In genomic region chr6:155014715-155015300, GRCh38 we compare ENCODE assay signal across 17 cellular contexts. TPM values are rescaled to one million over a fixed set of nuclear protein-coding genes. Genes with fewer than 3 reads are reported as not detected.
DNase-seq lines count a peak whose midpoint lies in the region; ATAC-seq and TF ChIP-seq lines count a peak whose summit lies in the region.
"Had no signal": no experiment of that assay in that cellular context is flagged by ENCODE, and none has a peak within 500 bp of the region (broad histone marks: within the 10 kb centered on the region; RNA-seq: fewer than 3 reads in every experiment).

No MANE protein-coding gene starts in this region.

- H3K4me3 ChIP-seq in fibroblast of pulmonary artery (replicated peaks; ENCODE audit: low read depth, low read length) (no peak overlapping the region), trophoblast cell (ENCODE audit: low read depth, low read length) (no peak overlapping the region)
- H3K4me3 ChIP-seq: gastrocnemius medialis, uterus had no signal

- H3K4me3 Mint-ChIP-seq in H9 = no peak overlapping the region
- H3K4me3 Mint-ChIP-seq in activated CD4-positive, alpha-beta T cell treated with anti-CD3 and anti-CD28 coated beads, Interleukin-2, amount 10 ng/mL, durations not matched to agents 24 days and 14 days = no peak overlapping the region
- H3K4me3 Mint-ChIP-seq: CD4-positive, alpha-beta T cell had no signal

- no peaks in the 10 kb centered on the region for H4K20me1 ChIP-seq in H9 (ENCODE audit: control insufficient read depth, insufficient read depth, insufficient read length)

- H4K12ac ChIP-seq in trophoblast cell (ENCODE audit: low read depth, low read length) = no peak overlapping the region

- H3K4me2 ChIP-seq in H9 (ENCODE audit: insufficient read depth, insufficient read length, low read length) = no peak overlapping the region
- peak overlapping the region; percentile 23 for H3K4me2 ChIP-seq in trophoblast cell (ENCODE audit: low read length)

- H3K27ac Mint-ChIP-seq in H9 = peak overlapping the region; percentile 16 to 91 (median 54); a peak in 6 of 7 replicates
- no peak overlapping the region for H3K27ac Mint-ChIP-seq in activated CD4-positive, alpha-beta T cell treated with anti-CD3 and anti-CD28 coated beads, Interleukin-2, amount 10 ng/mL, durations not matched to agents 24 days and 14 days
- H3K27ac Mint-ChIP-seq: CD4-positive, alpha-beta T cell had no signal

- H3K79me2 ChIP-seq in H9 (ENCODE audit: insufficient read depth, low read length) (no peaks in the 10 kb centered on the region), trophoblast cell (ENCODE audit: control insufficient read depth, insufficient read depth, low read length, poor library complexity) (no peaks in the 10 kb centered on the region)

- H3K9me3 Mint-ChIP-seq in H9 = peaks cover 4 to 14% of the 10 kb centered on the region in 2 experiments; a peak in 4 of 5 replicates
- no peaks in the 10 kb centered on the region for H3K9me3 Mint-ChIP-seq in activated CD4-positive, alpha-beta T cell treated with anti-CD3 and anti-CD28 coated beads, Interleukin-2, amount 10 ng/mL, durations not matched to agents 24 days and 14 days
- H3K9me3 Mint-ChIP-seq: CD4-positive, alpha-beta T cell had no signal

- no peak overlapping the region for H2BK15ac ChIP-seq in H9 (ENCODE audit: low read depth, low read length)

- H3K4me1 ChIP-seq in H9 (ENCODE audit: insufficient read depth, low read length) (peaks cover 3% of the 10 kb centered on the region; the same call in 1 of the 2 replicates), trophoblast cell (ENCODE audit: control insufficient read depth in 1 of 2, insufficient read depth in 2 of 2, low read length in 2 of 2) (peaks cover 4% of the 10 kb centered on the region in 2 experiments)
- H3K4me1 ChIP-seq: uterus had no signal

- no peak for ATAC-seq in GM21447 (IDR thresholded peaks at IDR 0.05; ENCODE audit: unreplicated experiment)
- ATAC-seq: gastrocnemius medialis had no signal

- H2BK5ac ChIP-seq in H9 (ENCODE audit: insufficient read length, low read length) = no peak overlapping the region
- no peak overlapping the region for H2BK5ac ChIP-seq in trophoblast cell (ENCODE audit: low read depth, low read length, poor library complexity)

- H3K56ac ChIP-seq in H9 (ENCODE audit: insufficient read length, low read depth, low read length) = no peak overlapping the region

- H3K79me1 ChIP-seq in H9 (ENCODE audit: insufficient read depth, low read depth, low read length, poor library complexity, severe bottlenecking) = no peaks in the 10 kb centered on the region
- peaks cover 3% of the 10 kb centered on the region for H3K79me1 ChIP-seq in trophoblast cell (ENCODE audit: low read length)

- H3K14ac ChIP-seq in H9 (ENCODE audit: insufficient read depth, low read length) (peak overlapping the region; percentile 77), trophoblast cell (ENCODE audit: low read length) (no peak overlapping the region)

- no peak overlapping the region for H3K18ac ChIP-seq in H9 (ENCODE audit: insufficient read length, low read depth, low read length)
- H3K18ac ChIP-seq in trophoblast cell (ENCODE audit: low read length) = no peak overlapping the region

- H3T11ph ChIP-seq in H9 (ENCODE audit: low read length) = no peak overlapping the region

- no peak overlapping the region for H3K4ac ChIP-seq in H9 (ENCODE audit: low read depth, low read length)
- H3K4ac ChIP-seq in trophoblast cell (ENCODE audit: low read depth, low read length) = no peak overlapping the region

- H4K91ac ChIP-seq in H9 (ENCODE audit: insufficient read length, low read depth, low read length) (no peak overlapping the region), trophoblast cell (ENCODE audit: low read depth, low read length) (no peak overlapping the region)

- H3K23ac ChIP-seq in H9 (ENCODE audit: insufficient read length, low read depth, low read length) (no peak overlapping the region), trophoblast cell (ENCODE audit: low read length) (no peak overlapping the region)

- TF ChIP-seq CTCF in H9 (conservative IDR thresholded peaks at IDR 0.05) (no peak), fibroblast of pulmonary artery (IDR thresholded peaks at IDR 0.05; ENCODE audit: low read length, missing control alignments) (no peak)

- H3K36me3 ChIP-seq in trophoblast cell (ENCODE audit: control insufficient read depth in 1 of 2, insufficient read depth in 2 of 2, low read length in 2 of 2) = no peaks in the 10 kb centered on the region
- H3K36me3 ChIP-seq: gastrocnemius medialis, uterus had no signal

- no peaks in the 10 kb centered on the region for H3K23me2 ChIP-seq in H9 (ENCODE audit: insufficient read length, low read depth, low read length, poor library complexity, severe bottlenecking)

- H3K27ac ChIP-seq in H9 (ENCODE audit: insufficient read length, low read depth, low read length) (peak overlapping the region; percentile 7), trophoblast cell (ENCODE audit: low read depth, low read length) (no peak overlapping the region)
- H3K27ac ChIP-seq: gastrocnemius medialis, uterus had no signal

- H3K9ac ChIP-seq in H9 (ENCODE audit: extremely low read depth, insufficient read length, low read length) = peak overlapping the region; percentile 44
- no peak overlapping the region for H3K9ac ChIP-seq in trophoblast cell (ENCODE audit: low read length)

- H2BK12ac ChIP-seq in H9 (ENCODE audit: insufficient read length, low read depth, low read length) (peak overlapping the region; percentile 33), trophoblast cell (ENCODE audit: low read length) (no peak overlapping the region)

- no peak overlapping the region for H2BK20ac ChIP-seq in H9 (ENCODE audit: low read depth, low read length, poor library complexity, severe bottlenecking)

- peaks cover 9 to 11% (median 10%) of the 10 kb centered on the region in 3 experiments for H3K36me3 Mint-ChIP-seq in H9 (ENCODE audit: insufficient read depth in 1 of 3, low read depth in 3 of 3)
- peaks cover 2% of the 10 kb centered on the region for H3K36me3 Mint-ChIP-seq in activated CD4-positive, alpha-beta T cell treated with anti-CD3 and anti-CD28 coated beads, Interleukin-2, amount 10 ng/mL, durations not matched to agents 24 days and 14 days (ENCODE audit: low read depth)

- intact Hi-C loops in activated CD4-positive, alpha-beta T cell treated with anti-CD3 and anti-CD28 coated beads, Interleukin-2, amount 10 ng/mL, durations not matched to agents 24 days and 14 days (cut with micrococcal nuclease) = no loop called here

- no peaks in the 10 kb centered on the region for H3K9me3 ChIP-seq in H9 (ENCODE audit: control insufficient read depth, low read depth, low read length)
- H3K9me3 ChIP-seq in trophoblast cell (ENCODE audit: insufficient read depth, low read depth, low read length) = no peaks in the 10 kb centered on the region
- H3K9me3 ChIP-seq: gastrocnemius medialis, uterus had no signal

- no peak overlapping the region for H4K5ac ChIP-seq in H9 (ENCODE audit: insufficient read length, low read depth, low read length)

- DNase-seq in H9 (no peak), amniotic epithelial cell (ENCODE audit: low read depth) (peak; percentile 41), fibroblast of pulmonary artery (ENCODE audit: low read depth) (peak; percentile 48), trophoblast cell (peak; percentile 15 to 64), SHP77 treated with DMSO at 0.1 percent for 48 hours (lab: John Stamatoyannopoulos, UW) (no peak), globus pallidus (ENCODE audit: low spot score) (no peak)
- no peak for DNase-seq in activated CD4-positive, alpha-beta T cell treated with anti-CD3 and anti-CD28 coated beads, Interleukin-2, amount 10 ng/mL, durations not matched to agents 24 days and 14 days
- DNase-seq: activated CD4-positive, CD25-positive, alpha-beta regulatory T cell treated with anti-CD3 and anti-CD28 coated beads, Interleukin-2, amount 50 U/mL, for 72 hours; CD4-positive, alpha-beta T cell; gastrocnemius medialis; GOT3; KBM-7; kidney; stimulated activated CD4-positive, alpha-beta T cell treated with anti-CD3 and anti-CD28 coated beads, Interleukin-2, amount 100 ng/mL, for 24 hours; T-helper 1 cell; uterus had no signal

- H2BK120ac ChIP-seq in H9 (ENCODE audit: low read depth, low read length, poor library complexity, severe bottlenecking) (no peak overlapping the region), trophoblast cell (ENCODE audit: insufficient read depth, low read length, poor library complexity) (no peak overlapping the region)

- H4K8ac ChIP-seq in H9 (replicated peaks; ENCODE audit: insufficient read length, low read depth, low read length) (no peak overlapping the region), trophoblast cell (ENCODE audit: low read depth, low read length) (no peak overlapping the region)

- peaks cover 32 to 34% of the 10 kb centered on the region in 2 experiments for H3K4me1 Mint-ChIP-seq in H9
- H3K4me1 Mint-ChIP-seq in activated CD4-positive, alpha-beta T cell treated with anti-CD3 and anti-CD28 coated beads, Interleukin-2, amount 10 ng/mL, durations not matched to agents 24 days and 14 days = peaks cover 7% of the 10 kb centered on the region

- H3K27me3 Mint-ChIP-seq in H9 (ENCODE audit: low read depth) = no peaks in the 10 kb centered on the region
- H3K27me3 Mint-ChIP-seq in activated CD4-positive, alpha-beta T cell treated with anti-CD3 and anti-CD28 coated beads, Interleukin-2, amount 10 ng/mL, durations not matched to agents 24 days and 14 days = peaks cover 12% of the 10 kb centered on the region
- H3K27me3 Mint-ChIP-seq: CD4-positive, alpha-beta T cell had no signal

- no CpG with 5 or more reads among the region's 3 CpGs for WGBS in H9 (ENCODE audit: extremely low coverage, insufficient read length, low lambda C conversion rate)
- no CpG with 5 or more reads among the region's 3 CpGs for WGBS in trophoblast cell (ENCODE audit: extremely low coverage, insufficient coverage, insufficient read length)

- no peaks in the 10 kb centered on the region for H3K27me3 ChIP-seq in H9 (ENCODE audit: insufficient read depth, low read length)
- H3K27me3 ChIP-seq in trophoblast cell (ENCODE audit: insufficient read depth, low read length) = no peaks in the 10 kb centered on the region
- H3K27me3 ChIP-seq: gastrocnemius medialis, uterus had no signal

- H2AFZ ChIP-seq in H9 (ENCODE audit: low read length) (no peak overlapping the region), trophoblast cell (ENCODE audit: insufficient read depth, low read length, poor library complexity) (no peak overlapping the region)

- H2AK5ac ChIP-seq in H9 (ENCODE audit: insufficient read length, low read length) (peak overlapping the region; percentile 93), trophoblast cell (ENCODE audit: low read length) (no peak overlapping the region)

RNA-seq across cellular contexts. Expression of gene TIAM2, which starts 19.7 kb away (rescaled TPM):
- 5.0 and 6.3 TPM in 2 replicates for total RNA-seq in H9 (2021)
- 4.8 and 5.4 TPM in 2 replicates for polyA plus RNA-seq in trophoblast cell (2013)
- total RNA-seq in activated CD4-positive, alpha-beta T cell treated with anti-CD3 and anti-CD28 coated beads, Interleukin-2, amount 10 ng/mL, durations not matched to agents 24 days and 14 days = 86.9 and 91.9 TPM in 2 replicates

Comparison
In these comparisons a context has a peak if more than half of its experiments do, and no peak if none do; other contexts are left out.
1. DNase-seq: peak in amniotic epithelial cell (single experiment), fibroblast of pulmonary artery (single experiment) and trophoblast cell (2 of 2); none in H9 (single experiment), SHP77 treated with DMSO at 0.1 percent for 48 hours (single experiment), activated CD4-positive, alpha-beta T cell treated with anti-CD3 and anti-CD28 coated beads, Interleukin-2, amount 10 ng/mL, durations not matched to agents 24 days and 14 days (single experiment) and globus pallidus (single experiment).
2. RNA of gene TIAM2, which starts 19.7 kb away (total RNA-seq): 86.9 to 91.9 TPM in activated CD4-positive, alpha-beta T cell treated with anti-CD3 and anti-CD28 coated beads, Interleukin-2, amount 10 ng/mL, durations not matched to agents 24 days and 14 days; 5.0 to 6.3 TPM in H9; every median in the first group is over 10 times any median in the second.